In genomic region chr3:155934215-155934614, GRCh38 we compare ENCODE assay signal across 21 cellular contexts.
DNase-seq lines count a peak whose midpoint lies in the region; ATAC-seq and TF ChIP-seq lines count a peak whose summit lies in the region.
"Had no signal": no experiment of that assay in that cellular context is flagged by ENCODE, and none has a peak within 500 bp of the region (broad histone marks: within the 10 kb centered on the region; RNA-seq: fewer than 3 reads in every experiment).

No MANE protein-coding gene starts in this region.

- H3K4me3 ChIP-seq in fibroblast of mammary gland (ENCODE audit: control insufficient read depth, low read depth, low read length) = no peak overlapping the region
- no peak overlapping the region for H3K4me3 ChIP-seq in CD8-positive, alpha-beta T cell (ENCODE audit: low read depth, low read length)
- H3K4me3 ChIP-seq: dorsolateral prefrontal cortex, psoas muscle, spleen had no signal

- no peak overlapping the region for H3K27ac ChIP-seq in CD8-positive, alpha-beta T cell (ENCODE audit: low read depth, low read length)
- H3K27ac ChIP-seq: psoas muscle, spleen had no signal

- H3K9me3 Mint-ChIP-seq in CD8-positive, alpha-beta T cell = no peaks in the 10 kb centered on the region
- H3K9me3 Mint-ChIP-seq: activated naive CD8-positive, alpha-beta T cell treated with anti-CD3 and anti-CD28 coated beads, Interleukin-2, amount 10 ng/mL, durations not matched to agents 7 days and 5 days; activated T-helper 17 cell treated with anti-CD3 and anti-CD28 coated beads, Interleukin-2, amount 50 U/mL, for 72 hours; CD4-positive, CD25-positive, alpha-beta regulatory T cell had no signal

- H3K4me3 Mint-ChIP-seq in CD8-positive, alpha-beta T cell = no peak overlapping the region
- H3K4me3 Mint-ChIP-seq: activated naive CD8-positive, alpha-beta T cell treated with anti-CD3 and anti-CD28 coated beads, Interleukin-2, amount 10 ng/mL, durations not matched to agents 7 days and 5 days; activated T-helper 17 cell treated with anti-CD3 and anti-CD28 coated beads, Interleukin-2, amount 50 U/mL, for 72 hours; CD4-positive, CD25-positive, alpha-beta regulatory T cell had no signal

- H3K36me3 ChIP-seq in CD8-positive, alpha-beta T cell (ENCODE audit: insufficient read depth, low read length) = peaks cover 19% of the 10 kb centered on the region

- POLR2A ChIA-PET in CD8-positive, alpha-beta T cell (lab: Charles Lee) = no interaction called here

- peak; percentile 81 for ATAC-seq in Right ventricle myocardium superior (ENCODE audit: poor library complexity)
- no peak for ATAC-seq in CD8-positive, alpha-beta T cell
- no peak for ATAC-seq in GM21737 (IDR thresholded peaks at IDR 0.05; ENCODE audit: unreplicated experiment)
- ATAC-seq in HG03159 (IDR thresholded peaks at IDR 0.05; ENCODE audit: unreplicated experiment) = no peak
- ATAC-seq: activated T-helper 17 cell treated with anti-CD3 and anti-CD28 coated beads, Interleukin-2, amount 50 U/mL, for 72 hours had no signal

- intact Hi-C loops in Right ventricle myocardium superior (cut with DNase I) = no loop called here
- intact Hi-C loops in cardiac septum (cut with DNase I) = no loop called here
- intact Hi-C loops in CD8-positive, alpha-beta T cell (cut with DNase I, micrococcal nuclease) = no loop called here

- peaks cover 60% of the 10 kb centered on the region for H3K36me3 Mint-ChIP-seq in CD8-positive, alpha-beta T cell

- H3K9me3 ChIP-seq in CD8-positive, alpha-beta T cell (ENCODE audit: low read length) = no peaks in the 10 kb centered on the region
- H3K9me3 ChIP-seq: psoas muscle, spleen had no signal

- H3K4me1 Mint-ChIP-seq in CD8-positive, alpha-beta T cell (ENCODE audit: low read depth) = no peaks in the 10 kb centered on the region
- H3K4me1 Mint-ChIP-seq: activated naive CD8-positive, alpha-beta T cell treated with anti-CD3 and anti-CD28 coated beads, Interleukin-2, amount 10 ng/mL, durations not matched to agents 7 days and 5 days; activated T-helper 17 cell treated with anti-CD3 and anti-CD28 coated beads, Interleukin-2, amount 50 U/mL, for 72 hours; CD4-positive, CD25-positive, alpha-beta regulatory T cell had no signal

- H3K27ac Mint-ChIP-seq in CD8-positive, alpha-beta T cell = no peak overlapping the region
- H3K27ac Mint-ChIP-seq: activated naive CD8-positive, alpha-beta T cell treated with anti-CD3 and anti-CD28 coated beads, Interleukin-2, amount 10 ng/mL, durations not matched to agents 7 days and 5 days; activated T-helper 17 cell treated with anti-CD3 and anti-CD28 coated beads, Interleukin-2, amount 50 U/mL, for 72 hours had no signal

- no peaks in the 10 kb centered on the region for H3K4me1 ChIP-seq in CD8-positive, alpha-beta T cell (ENCODE audit: insufficient read depth, low read length)
- H3K4me1 ChIP-seq: psoas muscle, spleen had no signal

- TF ChIP-seq CTCF in fibroblast of mammary gland (conservative IDR thresholded peaks at IDR 0.05; ENCODE audit: control insufficient read depth, insufficient read depth, low read depth, low read length) = peak; percentile 33
- no peak for TF ChIP-seq CTCF in CD8-positive, alpha-beta T cell (IDR thresholded peaks at IDR 0.05)

- no peaks in the 10 kb centered on the region for H3K27me3 ChIP-seq in CD8-positive, alpha-beta T cell (ENCODE audit: insufficient read depth, low read length)
- H3K27me3 ChIP-seq: dorsolateral prefrontal cortex, spleen had no signal

- CTCF ChIA-PET in CD8-positive, alpha-beta T cell (lab: Charles Lee) = no interaction called here

- no peaks in the 10 kb centered on the region for H3K27me3 Mint-ChIP-seq in CD8-positive, alpha-beta T cell (ENCODE audit: low read depth)
- H3K27me3 Mint-ChIP-seq: activated naive CD8-positive, alpha-beta T cell treated with anti-CD3 and anti-CD28 coated beads, Interleukin-2, amount 10 ng/mL, durations not matched to agents 7 days and 5 days; activated T-helper 17 cell treated with anti-CD3 and anti-CD28 coated beads, Interleukin-2, amount 50 U/mL, for 72 hours; CD4-positive, CD25-positive, alpha-beta regulatory T cell had no signal

- DNase-seq in Right ventricle myocardium superior = no peak
- no peak for DNase-seq in cardiac septum (ENCODE audit: low spot score)
- DNase-seq in fibroblast of mammary gland (ENCODE audit: low read depth) = peak; percentile 65
- peak; percentile 24 for DNase-seq in medulla oblongata (ENCODE audit: extremely low spot score)
- DNase-seq in CD8-positive, alpha-beta T cell = no peak
- DNase-seq in UCSD-AML1 (lab: John Stamatoyannopoulos, UW; ENCODE audit: unreplicated experiment) = no peak
- DNase-seq: activated naive CD8-positive, alpha-beta T cell treated with anti-CD3 and anti-CD28 coated beads, Interleukin-2, amount 10 ng/mL, durations not matched to agents 7 days and 5 days; CD4-positive, CD25-positive, alpha-beta regulatory T cell; DMS79; dorsolateral prefrontal cortex; erythroblast; hypothalamus; kidney; MM.1S; NCI-H1694; NCI-H345; psoas muscle; spleen had no signal

Comparison
In these comparisons a context has a peak if more than half of its experiments do, and no peak if none do; other contexts are left out.
1. DNase-seq: peak in fibroblast of mammary gland (single experiment) and medulla oblongata (single experiment); none in Right ventricle myocardium superior (single experiment), cardiac septum (single experiment), CD8-positive, alpha-beta T cell (0 of 7) and UCSD-AML1 (single experiment).